ENCODE assay signal across 14 cellular contexts in the genomic region with DNA sequence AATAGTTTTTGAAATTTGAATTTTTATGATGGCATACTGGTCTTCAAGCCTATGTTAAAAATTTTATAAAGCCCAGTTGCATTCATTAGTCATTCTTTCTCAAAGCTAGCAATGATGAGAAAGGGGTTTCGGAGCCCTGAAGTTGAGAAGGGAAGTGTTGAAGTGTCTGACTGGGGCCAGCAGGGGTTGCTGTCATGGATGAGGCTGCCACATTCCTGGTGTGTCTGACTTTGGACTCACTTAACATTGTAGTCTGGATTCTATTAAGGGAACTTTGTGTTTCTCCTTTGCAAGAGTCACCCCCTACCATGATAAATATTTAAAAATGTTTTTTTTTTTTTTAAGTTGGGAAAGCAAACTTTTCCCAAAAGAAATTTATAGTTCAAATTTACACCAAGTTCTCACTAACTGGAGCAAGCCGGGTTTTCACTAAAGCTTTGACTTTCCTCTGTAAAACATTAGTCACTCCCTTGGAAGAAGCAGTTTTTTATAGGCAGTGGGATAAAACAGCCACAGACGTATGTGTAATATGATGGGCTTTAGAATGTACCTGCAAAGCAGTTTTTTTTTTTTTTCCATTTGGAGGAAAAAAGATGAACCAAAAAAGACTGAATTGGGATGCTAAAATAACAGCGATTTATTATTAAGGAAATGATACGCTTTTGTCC.
DNase-seq lines count a peak whose midpoint lies in the region; ATAC-seq and TF ChIP-seq lines count a peak whose summit lies in the region.
"Had no signal": no experiment of that assay in that cellular context is flagged by ENCODE, and none has a peak within 500 bp of the region (broad histone marks: within the 10 kb centered on the region; RNA-seq: fewer than 3 reads in every experiment).

No MANE protein-coding gene starts in this region.

- H3K36me3 ChIP-seq in BE2C (no peaks in the 10 kb centered on the region), kidney epithelial cell (ENCODE audit: control insufficient read depth, insufficient read depth, low read length) (no peaks in the 10 kb centered on the region)
- H3K36me3 ChIP-seq: pancreas, thoracic aorta had no signal

- H3K27me3 Mint-ChIP-seq in HFFc6 (ENCODE audit: insufficient read depth), result no peaks in the 10 kb centered on the region
- H3K27me3 Mint-ChIP-seq: activated naive CD4-positive, alpha-beta T cell treated with anti-CD3 and anti-CD28 coated beads, Interleukin-2, amount 50 U/mL, for 24 hours had no signal

- H3K9me3 ChIP-seq in BE2C, result no peaks in the 10 kb centered on the region
- H3K9me3 ChIP-seq: pancreas, thoracic aorta had no signal

- TF ChIP-seq CTCF in BE2C (IDR thresholded peaks at IDR 0.05; ENCODE audit: low read depth, low read length), result peak; percentile 72
- TF ChIP-seq CTCF in HFFc6 (IDR thresholded peaks at IDR 0.05), result peak; percentile 76
- TF ChIP-seq CTCF in astrocyte of the cerebellum (IDR thresholded peaks at IDR 0.05; ENCODE audit: low read depth, low read length, missing control alignments), result peak; percentile 42
- TF ChIP-seq CTCF in kidney epithelial cell (IDR thresholded peaks at IDR 0.05; ENCODE audit: insufficient read depth, low read length, poor library complexity, severe bottlenecking), result peak; percentile 16

- no peaks in the 10 kb centered on the region for H3K4me1 Mint-ChIP-seq in HFFc6 (ENCODE audit: low read depth)
- H3K4me1 Mint-ChIP-seq: activated naive CD4-positive, alpha-beta T cell treated with anti-CD3 and anti-CD28 coated beads, Interleukin-2, amount 50 U/mL, for 24 hours had no signal

- ATAC-seq in HG02981 (IDR thresholded peaks at IDR 0.05; ENCODE audit: unreplicated experiment), result no peak
- ATAC-seq: pancreas had no signal

- no peak overlapping the region for H3K27ac Mint-ChIP-seq in HFFc6
- H3K27ac Mint-ChIP-seq: activated naive CD4-positive, alpha-beta T cell treated with anti-CD3 and anti-CD28 coated beads, Interleukin-2, amount 50 U/mL, for 24 hours had no signal

- H3K9me3 Mint-ChIP-seq in HFFc6, result no peaks in the 10 kb centered on the region

- peaks cover 2% of the 10 kb centered on the region for H3K36me3 Mint-ChIP-seq in HFFc6 (ENCODE audit: low read depth)
- H3K36me3 Mint-ChIP-seq: activated naive CD4-positive, alpha-beta T cell treated with anti-CD3 and anti-CD28 coated beads, Interleukin-2, amount 50 U/mL, for 24 hours had no signal

- no peaks in the 10 kb centered on the region for H3K4me1 ChIP-seq in BE2C
- H3K4me1 ChIP-seq: pancreas had no signal

- no peak overlapping the region for H3K4me3 ChIP-seq in BE2C (ENCODE audit: low read depth, low read length)
- no peak overlapping the region for H3K4me3 ChIP-seq in astrocyte of the cerebellum (ENCODE audit: low read depth, low read length)
- H3K4me3 ChIP-seq in kidney epithelial cell (ENCODE audit: low read depth, low read length), result no peak overlapping the region
- H3K4me3 ChIP-seq: pancreas, thoracic aorta had no signal

- in situ Hi-C loops in astrocyte of the cerebellum (cut with HindIII; ENCODE audit: low sequenced_read_pairs), result no loop called here

- H3K27me3 ChIP-seq in BE2C (no peaks in the 10 kb centered on the region), kidney epithelial cell (ENCODE audit: control insufficient read depth, insufficient read depth, low read length) (no peaks in the 10 kb centered on the region)
- H3K27me3 ChIP-seq: pancreas had no signal

- peak; percentile 35 for DNase-seq in BE2C
- peak; percentile 31 for DNase-seq in HFFc6
- DNase-seq in astrocyte of the cerebellum (ENCODE audit: low read depth), result no peak
- DNase-seq in kidney epithelial cell (ENCODE audit: low read depth), result no peak
- DNase-seq in Ammon's horn (ENCODE audit: low spot score), result no peak
- DNase-seq in RPMI8226, result no peak
- DNase-seq in GM19240 (ENCODE audit: insufficient read length, low spot score), result no peak
- DNase-seq: activated CD4-positive, alpha-beta T cell treated with anti-CD3 and anti-CD28 coated beads for 1 hour; effector CD8-positive, alpha-beta T cell; NCI-H187 treated with DMSO at 0.1 percent for 48 hours; pancreas had no signal

- H3K4me3 Mint-ChIP-seq in HFFc6, result no peak overlapping the region
- H3K4me3 Mint-ChIP-seq: activated naive CD4-positive, alpha-beta T cell treated with anti-CD3 and anti-CD28 coated beads, Interleukin-2, amount 50 U/mL, for 24 hours had no signal

Comparison
In these comparisons a context has a peak if more than half of its experiments do, and no peak if none do; other contexts are left out.
1. DNase-seq: peak in BE2C (single experiment) and HFFc6 (single experiment); none in astrocyte of the cerebellum (single experiment), kidney epithelial cell (single experiment), Ammon's horn (single experiment), RPMI8226 (single experiment) and GM19240 (single experiment).
2. CTCF ChIP-seq: peak in every context shown above with its lines; median percentile 76 in HFFc6; 72 in BE2C; 42 in astrocyte of the cerebellum; 16 in kidney epithelial cell.